Comparison of ENCODE assay signal across 25 cellular contexts in genomic region chr3:69944931-69945493, GRCh38. TPM values are rescaled to one million over a fixed set of nuclear protein-coding genes. Genes with fewer than 3 reads are reported as not detected.
"Had no signal": no experiment of that assay in that cellular context is flagged by ENCODE, and none has a peak within 500 bp of the region (broad histone marks: within the 10 kb centered on the region; RNA-seq: fewer than 3 reads in every experiment).

No MANE protein-coding gene starts in this region.

- H3K9me3 ChIP-seq: esophagus muscularis mucosa, gastroesophageal sphincter, heart right ventricle, left lung, psoas muscle, tibial nerve had no signal

- DNase-seq: activated CD4-positive, alpha-beta memory T cell treated with anti-CD3 and anti-CD28 coated beads, Interleukin-2, amount 10 ng/mL, durations not matched to agents 7 days and 5 days; activated CD4-positive, alpha-beta T cell treated with anti-CD3 and anti-CD28 coated beads, Interleukin-2, amount 10 ng/mL, durations not matched to agents 24 days and 14 days; activated effector memory CD4-positive, alpha-beta T cell treated with Interleukin-2 at 50 U/mL for 16 hours; activated naive CD4-positive, alpha-beta T cell treated with anti-CD3 and anti-CD28 coated beads, Interleukin-2, amount 50 U/mL, for 16 hours; activated naive CD8-positive, alpha-beta T cell treated with anti-CD3 and anti-CD28 coated beads, Interleukin-2, amount 50 U/mL, for 24 hours; activated T-cell treated with anti-CD3 and anti-CD28 coated beads, Interleukin-2, amount 50 U/mL, for 72 hours; central memory CD4-positive, alpha-beta T cell; heart right ventricle; left lung; natural killer cell; psoas muscle; right cardiac atrium; stimulated activated CD4-positive, alpha-beta T cell treated with anti-CD3 and anti-CD28 coated beads, Interleukin-12 subunit alpha, Interleukin-12 subunit beta, amount 100 ng/mL, for 4 hours; stimulated activated CD4-positive, alpha-beta T cell treated with anti-CD3 and anti-CD28 coated beads, Interleukin-4, amount 100 ng/mL, for 4 hours; stimulated activated naive CD8-positive, alpha-beta T cell treated with anti-CD3 and anti-CD28 coated beads, Interleukin-15, Interleukin-2, amounts not matched to agents 100 U/mL and 50 U/mL, for 24 hours had no signal

- H3K4me3 ChIP-seq: esophagus muscularis mucosa, gastroesophageal sphincter, heart right ventricle, left lung, lung, psoas muscle, tibial nerve had no signal

- ATAC-seq: activated CD4-positive, CD25-positive, alpha-beta regulatory T cell treated with anti-CD3 and anti-CD28 coated beads, Interleukin-2, amount 50 U/mL, for 24 hours; activated naive CD8-positive, alpha-beta T cell treated with anti-CD3 and anti-CD28 coated beads, Interleukin-2, amount 50 U/mL, for 24 hours; activated T-cell treated with anti-CD3 and anti-CD28 coated beads, Interleukin-2, amount 50 U/mL, for 72 hours; gastroesophageal sphincter; left lung; natural killer cell; psoas muscle; right cardiac atrium; stimulated activated naive CD8-positive, alpha-beta T cell treated with anti-CD3 and anti-CD28 coated beads, Interleukin-15, Interleukin-2, amounts not matched to agents 100 U/mL and 50 U/mL, for 24 hours had no signal

- H3K27ac ChIP-seq: esophagus muscularis mucosa, gastroesophageal sphincter, left lung, psoas muscle, VCaP had no signal

- FAIRE-seq: colon, keratinocyte had no signal

- H3K4me1 ChIP-seq: left lung, psoas muscle had no signal

- H3K27me3 ChIP-seq: esophagus muscularis mucosa, gastroesophageal sphincter, heart right ventricle, left lung, tibial nerve had no signal

RNA-seq across cellular contexts. Expression of gene SAMMSON, which starts 54.5 kb away (rescaled TPM):
- total RNA-seq: activated CD4-positive, alpha-beta memory T cell treated with anti-CD3 and anti-CD28 coated beads, Interleukin-2, amount 10 ng/mL, durations not matched to agents 7 days and 5 days; activated CD4-positive, alpha-beta T cell treated with anti-CD3 and anti-CD28 coated beads, Interleukin-2, amount 10 ng/mL, durations not matched to agents 24 days and 14 days; activated T-cell treated with anti-CD3 and anti-CD28 coated beads, Interleukin-2, amount 50 U/mL, for 72 hours; left lung; natural killer cell; osteocyte; psoas muscle; right cardiac atrium; T-helper 2 cell treated with Interferon-gamma antibody and Interleukin-4, amounts not matched to agents 100 ng/mL and 5 ng/mL, for 36 hours had no signal
- polyA plus RNA-seq: heart right ventricle, keratinocyte, lung, psoas muscle, right cardiac atrium had no signal
